In genomic region chr18:34223893-34224422, GRCh38 we compare ENCODE assay signal across 11 cellular contexts. TPM values are rescaled to one million over a fixed set of nuclear protein-coding genes. Genes with fewer than 3 reads are reported as not detected.
DNase-seq lines count a peak whose midpoint lies in the region; ATAC-seq and TF ChIP-seq lines count a peak whose summit lies in the region.
"Had no signal": no experiment of that assay in that cellular context is flagged by ENCODE, and none has a peak within 500 bp of the region (broad histone marks: within the 10 kb centered on the region; RNA-seq: fewer than 3 reads in every experiment).

No MANE protein-coding gene starts in this region.

- CTCF ChIA-PET in AG04449 (lab: Yijun Ruan, JAX), result no interaction called here

- TF ChIP-seq CTCF in AG04449 (IDR thresholded peaks at IDR 0.05; ENCODE audit: insufficient read depth, low read length, missing control alignments) (no peak), neural crest cell (conservative IDR thresholded peaks at IDR 0.05) (no peak)

- POLR2A ChIA-PET in AG04449 (lab: Yijun Ruan, JAX), result no interaction called here

- H3K36me3 ChIP-seq in HUES48 (ENCODE audit: control insufficient read depth, insufficient read depth, low read length) (no peaks in the 10 kb centered on the region), ectodermal cell (ENCODE audit: control insufficient read depth, insufficient read depth, low read length) (no peaks in the 10 kb centered on the region)
- H3K36me3 ChIP-seq: ovary had no signal

- DNase-seq in AG04449 (ENCODE audit: low read depth, low spot score) (no peak), neural crest cell (ENCODE audit: low read depth, low spot score) (no peak), occipital lobe (lab: John Stamatoyannopoulos, UW) (no peak), GDM1 (lab: John Stamatoyannopoulos, UW) (no peak)
- DNase-seq in activated T-cell treated with anti-CD3 and anti-CD28 coated beads, Interleukin-2, amount 50 U/mL, for 72 hours, result no peak
- DNase-seq: CD8-positive, alpha-beta memory T cell had no signal

- WGBS in ectodermal cell, 2 experiments, result 1 to 3% methylated on average over 10 to 11 of the region's 11 CpGs

- H3K9me3 ChIP-seq in HUES48 (ENCODE audit: control insufficient read depth, insufficient read depth, low read length), result no peaks in the 10 kb centered on the region
- no peaks in the 10 kb centered on the region for H3K9me3 ChIP-seq in ectodermal cell (ENCODE audit: control insufficient read depth, low read length)
- H3K9me3 ChIP-seq: ovary had no signal

- H3K36me3 Mint-ChIP-seq in neural crest cell (ENCODE audit: low read depth), result no peaks in the 10 kb centered on the region
- H3K36me3 Mint-ChIP-seq in activated T-cell treated with anti-CD3 and anti-CD28 coated beads, Interleukin-2, amount 50 U/mL, for 72 hours (ENCODE audit: insufficient read depth in 2 of 2), result peaks cover 0 to 9% of the 10 kb centered on the region in 2 donors
- H3K36me3 Mint-ChIP-seq: CD8-positive, alpha-beta memory T cell had no signal

- H3K27me3 ChIP-seq in HUES48 (ENCODE audit: control insufficient read depth, insufficient read depth, low read length) (peaks cover 56% of the 10 kb centered on the region), ectodermal cell (ENCODE audit: control insufficient read depth, insufficient read depth, low read length, poor library complexity, severe bottlenecking) (peaks cover 54% of the 10 kb centered on the region)
- H3K27me3 ChIP-seq: ovary had no signal

- peak overlapping the region; percentile 47; the same call in 1 of the 2 replicates for H3K4me3 ChIP-seq in AG04449 (ENCODE audit: low read depth, low read length)
- H3K4me3 ChIP-seq in HUES48 (ENCODE audit: low read depth, low read length), result peak overlapping the region; percentile 75
- H3K4me3 ChIP-seq in ectodermal cell (ENCODE audit: insufficient read depth, low read depth, low read length), result peak overlapping the region; percentile 53

- H3K4me3 Mint-ChIP-seq in neural crest cell, result peak overlapping the region; percentile 89
- H3K4me3 Mint-ChIP-seq in activated T-cell treated with anti-CD3 and anti-CD28 coated beads, Interleukin-2, amount 50 U/mL, for 72 hours, result no peak overlapping the region
- H3K4me3 Mint-ChIP-seq: CD8-positive, alpha-beta memory T cell had no signal

- H3K27me3 Mint-ChIP-seq in neural crest cell (ENCODE audit: low read depth), result peaks cover 96% of the 10 kb centered on the region
- peaks cover 29% of the 10 kb centered on the region for H3K27me3 Mint-ChIP-seq in activated T-cell treated with anti-CD3 and anti-CD28 coated beads, Interleukin-2, amount 50 U/mL, for 72 hours (ENCODE audit: low read depth)

- no peak overlapping the region for H3K9ac ChIP-seq in HUES48 (ENCODE audit: low read depth, low read length)

- ATAC-seq in GM19324 (IDR thresholded peaks at IDR 0.05; ENCODE audit: low FRiP score, unreplicated experiment), result no peak
- no peak for ATAC-seq in activated T-cell treated with anti-CD3 and anti-CD28 coated beads, Interleukin-2, amount 50 U/mL, for 72 hours (replicated peaks in 1 of 2)

- H3K4me1 Mint-ChIP-seq in neural crest cell, result peaks cover 22% of the 10 kb centered on the region
- peaks cover 4% of the 10 kb centered on the region for H3K4me1 Mint-ChIP-seq in activated T-cell treated with anti-CD3 and anti-CD28 coated beads, Interleukin-2, amount 50 U/mL, for 72 hours (ENCODE audit: low read depth)
- H3K4me1 Mint-ChIP-seq: CD8-positive, alpha-beta memory T cell had no signal

- H3K4me1 ChIP-seq in HUES48 (ENCODE audit: control insufficient read depth, insufficient read depth, low read length) (peaks cover 13% of the 10 kb centered on the region), ectodermal cell (ENCODE audit: control insufficient read depth, insufficient read depth, low read length) (peaks cover 12% of the 10 kb centered on the region)

- H3K9me3 Mint-ChIP-seq in neural crest cell, result no peaks in the 10 kb centered on the region
- H3K9me3 Mint-ChIP-seq in activated T-cell treated with anti-CD3 and anti-CD28 coated beads, Interleukin-2, amount 50 U/mL, for 72 hours, result peaks cover 0 to 2% of the 10 kb centered on the region in 2 donors

- H3K27ac Mint-ChIP-seq in neural crest cell (ENCODE audit: unreplicated experiment), result no peak overlapping the region
- H3K27ac Mint-ChIP-seq in activated T-cell treated with anti-CD3 and anti-CD28 coated beads, Interleukin-2, amount 50 U/mL, for 72 hours, result no peak overlapping the region

- H3K27ac ChIP-seq in HUES48 (ENCODE audit: low read depth, low read length) (no peak overlapping the region), ectodermal cell (ENCODE audit: insufficient read depth, low read depth, low read length, poor library complexity, severe bottlenecking) (no peak overlapping the region)
- H3K27ac ChIP-seq: ovary had no signal

RNA-seq across cellular contexts. Expression of gene NOL4, which starts 0.8 kb away (rescaled TPM):
- 1.2 TPM for polyA plus RNA-seq in ectodermal cell (2013, experiment 1 of 4)
- polyA plus RNA-seq in ectodermal cell (2013, experiment 2 of 4), result 0.57 TPM
- 1.0 TPM for polyA plus RNA-seq in ectodermal cell (2013, experiment 3 of 4)
- 0.16 TPM for polyA plus RNA-seq in ectodermal cell (2013, experiment 4 of 4)
- 0.14 and 0.63 TPM in 2 replicates for total RNA-seq in neural crest cell
- total RNA-seq in occipital lobe, result 137 TPM
- total RNA-seq in activated T-cell treated with anti-CD3 and anti-CD28 coated beads, Interleukin-2, amount 50 U/mL, for 72 hours, result not detected
- total RNA-seq: CD8-positive, alpha-beta memory T cell; T-helper 2 cell treated with Interferon-gamma antibody and Interleukin-4, amounts not matched to agents 100 ng/mL and 5 ng/mL, for 36 hours had no signal
- polyA plus RNA-seq: CD8-positive, alpha-beta memory T cell had no signal

Comparison
In these comparisons a context has a peak if more than half of its experiments do, and no peak if none do; other contexts are left out.
1. RNA of gene NOL4, which starts 0.8 kb away (total RNA-seq): 137 TPM in occipital lobe (single experiment); 0.14 to 0.63 TPM in neural crest cell and not detected in activated T-cell treated with anti-CD3 and anti-CD28 coated beads, Interleukin-2, amount 50 U/mL, for 72 hours; every median in the first group is over 10 times any median in the second.
2. Peak in every context shown above with its lines, with median percentiles within 50 percentile points of each other: H3K4me3 ChIP-seq.